In the genomic region with DNA sequence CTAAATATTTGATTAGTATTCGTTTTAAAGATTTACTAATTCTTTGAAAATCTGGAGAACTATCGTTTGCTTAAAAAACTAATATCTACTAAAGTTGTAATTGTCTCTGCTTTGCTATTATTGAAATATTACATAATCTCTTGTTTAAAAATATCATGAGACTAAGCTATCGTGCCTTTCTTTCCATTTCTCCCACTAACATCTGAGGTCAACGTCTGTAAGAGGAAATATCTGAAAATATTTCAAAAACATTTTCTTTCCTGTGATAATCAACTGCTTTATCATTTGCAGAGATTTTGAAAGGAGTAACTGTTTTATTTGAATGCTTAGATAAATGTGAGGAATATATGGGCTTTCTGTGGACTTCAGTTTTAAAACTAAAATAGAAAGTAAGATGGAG, we compare ENCODE assay signal across 14 cellular contexts.
DNase-seq lines count a peak whose midpoint lies in the region; ATAC-seq and TF ChIP-seq lines count a peak whose summit lies in the region.
"Had no signal": no experiment of that assay in that cellular context is flagged by ENCODE, and none has a peak within 500 bp of the region (broad histone marks: within the 10 kb centered on the region; RNA-seq: fewer than 3 reads in every experiment).

No MANE protein-coding gene starts in this region.

- ATAC-seq in gastroesophageal sphincter = no peak
- ATAC-seq: K562; left colon; stimulated activated naive B cell treated with anti-CD40 and anti-IgM and Interleukin-4, amounts not matched to agents 10 μg/mL and 1 μg/mL and 100 μg/mL, for 72 hours had no signal

- H3K36me3 Mint-ChIP-seq in brain = no peaks in the 10 kb centered on the region
- H3K36me3 Mint-ChIP-seq: stimulated activated naive B cell treated with anti-CD40 and anti-IgM and Interleukin-4, amounts not matched to agents 10 μg/mL and 1 μg/mL and 100 μg/mL, for 72 hours had no signal

- H3K4me3 ChIP-seq in MG63 (peak overlapping the region; percentile 56), gastroesophageal sphincter (peak overlapping the region; percentile 19 to 42), stomach (peak overlapping the region; percentile 9 to 23 (median 12))
- H3K4me3 ChIP-seq: K562 had no signal

- DNase-seq in MG63 (no peak), stomach (no peak), GM13977 (ENCODE audit: low spot score) (no peak), medulla oblongata (ENCODE audit: extremely low spot score) (no peak)
- DNase-seq in activated CD4-positive, CD25-positive, alpha-beta regulatory T cell (lab: John Stamatoyannopoulos, UW) = no peak
- DNase-seq in stimulated activated CD4-positive, alpha-beta T cell treated with anti-CD3 and anti-CD28 coated beads, Interleukin-1b, Interleukin-23, amount 100 ng/mL, for 48 hours = no peak
- DNase-seq: activated CD4-positive, alpha-beta T cell treated with anti-CD3 and anti-CD28 coated beads for 1 hour; left colon; NCI-H1930; NCI-H82; stimulated activated naive B cell treated with anti-CD40 and anti-IgM and Interleukin-4, amounts not matched to agents 10 μg/mL and 1 μg/mL and 100 μg/mL, for 72 hours had no signal

- in situ Hi-C loops in GM13977 (cut with MboI; ENCODE audit: low pct_unique_long_range_greater_than_20kb, low sequenced_read_pairs, unreplicated experiment) = no loop called here

- H3K27ac ChIP-seq in gastroesophageal sphincter (peak overlapping the region; percentile 47 to 67 (median 58)), stomach (peak overlapping the region in 3 of 5 donors; percentile 13 to 64 (median 24))

- WGBS in gastroesophageal sphincter (ENCODE audit: low coverage in 1 of 2), 2 donors = 24 to 29% methylated on average over 4 of the region's 4 CpGs
- WGBS in stomach, 5 donors = 15 to 30% (median 20%) methylated on average over 4 of the region's 4 CpGs

- H3K9me3 Mint-ChIP-seq in brain = no peaks in the 10 kb centered on the region
- H3K9me3 Mint-ChIP-seq: stimulated activated naive B cell treated with anti-CD40 and anti-IgM and Interleukin-4, amounts not matched to agents 10 μg/mL and 1 μg/mL and 100 μg/mL, for 72 hours had no signal

- peaks cover 3% of the 10 kb centered on the region for H3K27me3 Mint-ChIP-seq in brain
- H3K27me3 Mint-ChIP-seq: stimulated activated naive B cell treated with anti-CD40 and anti-IgM and Interleukin-4, amounts not matched to agents 10 μg/mL and 1 μg/mL and 100 μg/mL, for 72 hours had no signal

- H3K36me3 ChIP-seq in MG63 (no peaks in the 10 kb centered on the region), gastroesophageal sphincter (no peaks in the 10 kb centered on the region), stomach (no peaks in the 10 kb centered on the region)

- peak overlapping the region in 4 of 5 experiments; percentile 32 to 98 (median 93) for H3K27ac Mint-ChIP-seq in brain
- H3K27ac Mint-ChIP-seq: stimulated activated naive B cell treated with anti-CD40 and anti-IgM and Interleukin-4, amounts not matched to agents 10 μg/mL and 1 μg/mL and 100 μg/mL, for 72 hours had no signal

- intact Hi-C loops in stomach (cut with DNase I; ENCODE audit: low total_unique reads) = no loop called here

- no peak for TF ChIP-seq EP300 in gastroesophageal sphincter (IDR thresholded peaks at IDR 0.05)
- TF ChIP-seq EP300 in stomach (IDR thresholded peaks at IDR 0.05) = no peak

- TF ChIP-seq POLR2A in gastroesophageal sphincter (IDR thresholded peaks at IDR 0.05) (no peak), stomach (IDR thresholded peaks at IDR 0.05) (no peak)

- H3K9me3 ChIP-seq in MG63 (no peaks in the 10 kb centered on the region), gastroesophageal sphincter (no peaks in the 10 kb centered on the region), stomach (no peaks in the 10 kb centered on the region)

- H3K4me3 Mint-ChIP-seq in brain = peak overlapping the region; percentile 13 to 92 (median 78)
- H3K4me3 Mint-ChIP-seq: stimulated activated naive B cell treated with anti-CD40 and anti-IgM and Interleukin-4, amounts not matched to agents 10 μg/mL and 1 μg/mL and 100 μg/mL, for 72 hours had no signal

- H3K4me1 Mint-ChIP-seq in brain = peaks cover 80% of the 10 kb centered on the region
- H3K4me1 Mint-ChIP-seq: stimulated activated naive B cell treated with anti-CD40 and anti-IgM and Interleukin-4, amounts not matched to agents 10 μg/mL and 1 μg/mL and 100 μg/mL, for 72 hours had no signal

- H3K4me1 ChIP-seq in gastroesophageal sphincter (peaks cover 0 to 11% (median 0%) of the 10 kb centered on the region in 3 donors), stomach (peaks cover 0 to 49% (median 26%) of the 10 kb centered on the region in 4 donors)

- H3K27me3 ChIP-seq in MG63 (no peaks in the 10 kb centered on the region), gastroesophageal sphincter (no peaks in the 10 kb centered on the region), stomach (no peaks in the 10 kb centered on the region)

- TF ChIP-seq CTCF in brain (conservative IDR thresholded peaks at IDR 0.05) = no peak
- TF ChIP-seq CTCF in gastroesophageal sphincter (IDR thresholded peaks at IDR 0.05) = no peak
- no peak for TF ChIP-seq CTCF in stomach (IDR thresholded peaks at IDR 0.05)
- no peak for TF ChIP-seq CTCF in GM13977 (IDR thresholded peaks at IDR 0.05; ENCODE audit: extremely low read depth, insufficient read depth, missing control alignments)
